1 cellular context compared by ENCODE assay signal in the genomic region with DNA sequence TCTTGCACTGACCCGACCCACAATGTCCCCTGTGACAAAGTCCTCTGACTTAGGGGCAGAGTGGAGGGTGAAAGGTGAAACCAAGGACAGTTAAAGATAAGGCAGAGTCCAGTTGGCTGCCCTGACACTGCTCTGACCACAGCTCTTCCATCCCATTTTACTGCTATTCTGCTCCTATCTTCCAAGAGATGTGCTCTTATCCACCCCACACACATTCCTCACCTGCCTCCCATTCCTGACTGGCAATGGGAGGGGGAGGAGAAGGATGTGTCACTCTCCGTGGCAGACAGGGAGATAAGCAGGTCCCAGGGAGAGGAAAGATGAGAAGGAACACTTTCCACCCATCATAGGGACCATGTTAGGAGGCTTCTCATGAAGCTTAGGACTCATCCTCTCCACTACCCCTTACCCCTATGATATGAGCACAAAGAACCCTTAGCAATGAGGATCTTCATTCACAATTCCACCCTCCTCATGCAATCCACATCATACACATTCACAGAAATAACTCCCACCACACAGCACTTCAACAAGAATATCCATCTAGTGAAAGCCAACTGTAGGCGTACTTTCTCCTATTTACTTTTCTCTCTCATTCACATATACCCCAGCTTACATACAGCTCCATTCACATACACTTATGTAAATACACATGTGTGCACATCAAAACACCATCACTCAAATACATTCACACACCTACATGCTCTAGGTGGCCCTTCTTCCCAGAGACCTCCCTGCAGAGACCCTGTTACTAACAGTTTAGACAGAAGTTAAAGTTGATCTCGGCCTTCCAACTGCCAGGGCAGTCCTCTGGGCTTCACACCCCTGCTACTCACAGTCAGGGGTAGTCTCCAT.
A peak's percentile ranks its signal among the peaks of the same experiment; 100 is the strongest.
TF ChIP-seq lines count a peak whose summit lies in the region.

No MANE protein-coding gene starts in this region.

TF ChIP-seq in K562, 482 proteins besides CTCF, POLR2A, EP300 and RAD21 (continues in another document):
- TF ChIP-seq, protein P1, sequence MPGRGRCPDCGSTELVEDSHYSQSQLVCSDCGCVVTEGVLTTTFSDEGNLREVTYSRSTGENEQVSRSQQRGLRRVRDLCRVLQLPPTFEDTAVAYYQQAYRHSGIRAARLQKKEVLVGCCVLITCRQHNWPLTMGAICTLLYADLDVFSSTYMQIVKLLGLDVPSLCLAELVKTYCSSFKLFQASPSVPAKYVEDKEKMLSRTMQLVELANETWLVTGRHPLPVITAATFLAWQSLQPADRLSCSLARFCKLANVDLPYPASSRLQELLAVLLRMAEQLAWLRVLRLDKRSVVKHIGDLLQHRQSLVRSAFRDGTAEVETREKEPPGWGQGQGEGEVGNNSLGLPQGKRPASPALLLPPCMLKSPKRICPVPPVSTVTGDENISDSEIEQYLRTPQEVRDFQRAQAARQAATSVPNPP (IDR thresholded peaks at IDR 0.05; ENCODE audit: borderline replicate concordance, insufficient read depth, insufficient read length), result no peak
- no peak for TF ChIP-seq CBX8 (IDR thresholded peaks at IDR 0.05; ENCODE audit: borderline replicate concordance, extremely low read depth, low read depth, low read length, poor library complexity, severe bottlenecking)
- no peak for TF ChIP-seq HMBOX1 (IDR thresholded peaks at IDR 0.05)
- no peak for TF ChIP-seq GTF2F1 (IDR thresholded peaks at IDR 0.05; ENCODE audit: low read depth, low read length)
- TF ChIP-seq RHOXF2B (CRISPR knock-in tag; conservative IDR thresholded peaks at IDR 0.05), result no peak
- no peak for TF ChIP-seq ELF2 (CRISPR knock-in tag; IDR thresholded peaks at IDR 0.05)
- TF ChIP-seq EHMT2 (IDR thresholded peaks at IDR 0.05), result peak; percentile 55; the same call in 1 of the 2 replicates
- no peak for TF ChIP-seq RAD51 (IDR thresholded peaks at IDR 0.05; ENCODE audit: borderline replicate concordance, low read depth)
- TF ChIP-seq NR2C1 (IDR thresholded peaks at IDR 0.05), result peak; percentile 79
- TF ChIP-seq NR2C1 (tag; IDR thresholded peaks at IDR 0.05), result peak; percentile 92
- TF ChIP-seq TARDBP (IDR thresholded peaks at IDR 0.05), result peak; percentile 25; the same call in 1 of the 2 replicates
- 0 out of 2 replicates have a peak, but pooled peaks have one; percentile 38 for TF ChIP-seq NR1H2 (CRISPR knock-in tag; IDR thresholded peaks at IDR 0.05)
- TF ChIP-seq RBM15 (IDR thresholded peaks at IDR 0.05; ENCODE audit: insufficient read depth, low read length), result no peak
- TF ChIP-seq, protein P2, sequence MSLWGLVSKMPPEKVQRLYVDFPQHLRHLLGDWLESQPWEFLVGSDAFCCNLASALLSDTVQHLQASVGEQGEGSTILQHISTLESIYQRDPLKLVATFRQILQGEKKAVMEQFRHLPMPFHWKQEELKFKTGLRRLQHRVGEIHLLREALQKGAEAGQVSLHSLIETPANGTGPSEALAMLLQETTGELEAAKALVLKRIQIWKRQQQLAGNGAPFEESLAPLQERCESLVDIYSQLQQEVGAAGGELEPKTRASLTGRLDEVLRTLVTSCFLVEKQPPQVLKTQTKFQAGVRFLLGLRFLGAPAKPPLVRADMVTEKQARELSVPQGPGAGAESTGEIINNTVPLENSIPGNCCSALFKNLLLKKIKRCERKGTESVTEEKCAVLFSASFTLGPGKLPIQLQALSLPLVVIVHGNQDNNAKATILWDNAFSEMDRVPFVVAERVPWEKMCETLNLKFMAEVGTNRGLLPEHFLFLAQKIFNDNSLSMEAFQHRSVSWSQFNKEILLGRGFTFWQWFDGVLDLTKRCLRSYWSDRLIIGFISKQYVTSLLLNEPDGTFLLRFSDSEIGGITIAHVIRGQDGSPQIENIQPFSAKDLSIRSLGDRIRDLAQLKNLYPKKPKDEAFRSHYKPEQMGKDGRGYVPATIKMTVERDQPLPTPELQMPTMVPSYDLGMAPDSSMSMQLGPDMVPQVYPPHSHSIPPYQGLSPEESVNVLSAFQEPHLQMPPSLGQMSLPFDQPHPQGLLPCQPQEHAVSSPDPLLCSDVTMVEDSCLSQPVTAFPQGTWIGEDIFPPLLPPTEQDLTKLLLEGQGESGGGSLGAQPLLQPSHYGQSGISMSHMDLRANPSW (CRISPR knock-in tag; IDR thresholded peaks at IDR 0.05), result no peak
- TF ChIP-seq LCOR (CRISPR knock-in tag; IDR thresholded peaks at IDR 0.05), result peak; percentile 90; the same call in 1 of the 2 replicates
- TF ChIP-seq ZNF583 (CRISPR knock-in tag; IDR thresholded peaks at IDR 0.05), result peak; percentile 62; the same call in 1 of the 2 replicates
- no peak for TF ChIP-seq CHD1 (IDR thresholded peaks at IDR 0.05; ENCODE audit: low read length)
- no peak for TF ChIP-seq CSDE1 (IDR thresholded peaks at IDR 0.05)
- TF ChIP-seq, protein P3, sequence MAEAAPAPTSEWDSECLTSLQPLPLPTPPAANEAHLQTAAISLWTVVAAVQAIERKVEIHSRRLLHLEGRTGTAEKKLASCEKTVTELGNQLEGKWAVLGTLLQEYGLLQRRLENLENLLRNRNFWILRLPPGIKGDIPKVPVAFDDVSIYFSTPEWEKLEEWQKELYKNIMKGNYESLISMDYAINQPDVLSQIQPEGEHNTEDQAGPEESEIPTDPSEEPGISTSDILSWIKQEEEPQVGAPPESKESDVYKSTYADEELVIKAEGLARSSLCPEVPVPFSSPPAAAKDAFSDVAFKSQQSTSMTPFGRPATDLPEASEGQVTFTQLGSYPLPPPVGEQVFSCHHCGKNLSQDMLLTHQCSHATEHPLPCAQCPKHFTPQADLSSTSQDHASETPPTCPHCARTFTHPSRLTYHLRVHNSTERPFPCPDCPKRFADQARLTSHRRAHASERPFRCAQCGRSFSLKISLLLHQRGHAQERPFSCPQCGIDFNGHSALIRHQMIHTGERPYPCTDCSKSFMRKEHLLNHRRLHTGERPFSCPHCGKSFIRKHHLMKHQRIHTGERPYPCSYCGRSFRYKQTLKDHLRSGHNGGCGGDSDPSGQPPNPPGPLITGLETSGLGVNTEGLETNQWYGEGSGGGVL (CRISPR knock-in tag; IDR thresholded peaks at IDR 0.05), result no peak
- no peak for TF ChIP-seq IRF9 (tag; IDR thresholded peaks at IDR 0.05)
- TF ChIP-seq, protein P4, sequence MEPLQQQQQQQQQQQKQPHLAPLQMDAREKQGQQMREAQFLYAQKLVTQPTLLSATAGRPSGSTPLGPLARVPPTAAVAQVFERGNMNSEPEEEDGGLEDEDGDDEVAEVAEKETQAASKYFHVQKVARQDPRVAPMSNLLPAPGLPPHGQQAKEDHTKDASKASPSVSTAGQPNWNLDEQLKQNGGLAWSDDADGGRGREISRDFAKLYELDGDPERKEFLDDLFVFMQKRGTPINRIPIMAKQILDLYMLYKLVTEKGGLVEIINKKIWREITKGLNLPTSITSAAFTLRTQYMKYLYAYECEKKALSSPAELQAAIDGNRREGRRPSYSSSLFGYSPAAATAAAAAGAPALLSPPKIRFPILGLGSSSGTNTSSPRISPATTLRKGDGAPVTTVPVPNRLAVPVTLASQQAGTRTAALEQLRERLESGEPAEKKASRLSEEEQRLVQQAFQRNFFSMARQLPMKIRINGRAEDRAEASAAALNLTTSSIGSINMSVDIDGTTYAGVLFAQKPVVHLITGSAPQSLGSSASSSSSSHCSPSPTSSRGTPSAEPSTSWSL (CRISPR knock-in tag; IDR thresholded peaks at IDR 0.05; ENCODE audit: borderline replicate concordance), result no peak
- TF ChIP-seq POLR2G (IDR thresholded peaks at IDR 0.05; ENCODE audit: low read depth, low read length), result no peak
- TF ChIP-seq MEIS2 (IDR thresholded peaks at IDR 0.05; ENCODE audit: partially characterized antibody), result peak; percentile 82
- TF ChIP-seq ZNF217 (CRISPR knock-in tag; IDR thresholded peaks at IDR 0.05), result no peak
- no peak for TF ChIP-seq ETS1 (conservative IDR thresholded peaks at IDR 0.05; ENCODE audit: control insufficient read depth, low read depth, low read length)
- TF ChIP-seq HMG20B (CRISPR knock-in tag; IDR thresholded peaks at IDR 0.05), result no peak
- peak; percentile 21 for TF ChIP-seq HMGN3 (IDR thresholded peaks at IDR 0.05; ENCODE audit: borderline replicate concordance, extremely low read depth, insufficient read length, low read depth, low read length)
- peak; percentile 88 for TF ChIP-seq TEAD4 (IDR thresholded peaks at IDR 0.05; ENCODE audit: low read length)
- no peak for TF ChIP-seq TEAD4 (CRISPR knock-in tag; IDR thresholded peaks at IDR 0.05; ENCODE audit: borderline replicate concordance)
- TF ChIP-seq FOXA3 (CRISPR knock-in tag; conservative IDR thresholded peaks at IDR 0.05 in 1 of 2, IDR thresholded peaks at IDR 0.05 in 1 of 2), result peak in 1 of 2 experiments; percentile 39; a peak in 1 of 4 replicates
- peak; percentile 76; the same call in 1 of the 2 replicates for TF ChIP-seq MTA3 (IDR thresholded peaks at IDR 0.05; ENCODE audit: borderline replicate concordance)
- peak; percentile 8; the same call in 1 of the 2 replicates for TF ChIP-seq PHB2 (IDR thresholded peaks at IDR 0.05; ENCODE audit: low read depth)
- TF ChIP-seq TBL1XR1 (IDR thresholded peaks at IDR 0.05; ENCODE audit: low read length in 2 of 2), result no peak
- TF ChIP-seq SOX6 (IDR thresholded peaks at IDR 0.05), result peak; percentile 90
- peak in 1 of 2 experiments; percentile 65; a peak in 1 of 4 replicates for TF ChIP-seq SRF (CRISPR knock-in tag; IDR thresholded peaks at IDR 0.05)
- TF ChIP-seq CXXC5 (CRISPR knock-in tag; IDR thresholded peaks at IDR 0.05), result peak; percentile 62
- TF ChIP-seq SIN3B (IDR thresholded peaks at IDR 0.05; ENCODE audit: low read depth), result no peak
- no peak for TF ChIP-seq YBX1 (IDR thresholded peaks at IDR 0.05)
- TF ChIP-seq ARID1B (IDR thresholded peaks at IDR 0.05), result peak; percentile 96
- TF ChIP-seq MTA1 (IDR thresholded peaks at IDR 0.05; ENCODE audit: borderline replicate concordance), result peak; percentile 91
- TF ChIP-seq SMARCA4 (IDR thresholded peaks at IDR 0.05), result peak; percentile 94
- peak; percentile 95 for TF ChIP-seq SMARCE1 (IDR thresholded peaks at IDR 0.05)
- TF ChIP-seq NCOR1 (IDR thresholded peaks at IDR 0.05), result peak; percentile 93
- TF ChIP-seq, protein P5, sequence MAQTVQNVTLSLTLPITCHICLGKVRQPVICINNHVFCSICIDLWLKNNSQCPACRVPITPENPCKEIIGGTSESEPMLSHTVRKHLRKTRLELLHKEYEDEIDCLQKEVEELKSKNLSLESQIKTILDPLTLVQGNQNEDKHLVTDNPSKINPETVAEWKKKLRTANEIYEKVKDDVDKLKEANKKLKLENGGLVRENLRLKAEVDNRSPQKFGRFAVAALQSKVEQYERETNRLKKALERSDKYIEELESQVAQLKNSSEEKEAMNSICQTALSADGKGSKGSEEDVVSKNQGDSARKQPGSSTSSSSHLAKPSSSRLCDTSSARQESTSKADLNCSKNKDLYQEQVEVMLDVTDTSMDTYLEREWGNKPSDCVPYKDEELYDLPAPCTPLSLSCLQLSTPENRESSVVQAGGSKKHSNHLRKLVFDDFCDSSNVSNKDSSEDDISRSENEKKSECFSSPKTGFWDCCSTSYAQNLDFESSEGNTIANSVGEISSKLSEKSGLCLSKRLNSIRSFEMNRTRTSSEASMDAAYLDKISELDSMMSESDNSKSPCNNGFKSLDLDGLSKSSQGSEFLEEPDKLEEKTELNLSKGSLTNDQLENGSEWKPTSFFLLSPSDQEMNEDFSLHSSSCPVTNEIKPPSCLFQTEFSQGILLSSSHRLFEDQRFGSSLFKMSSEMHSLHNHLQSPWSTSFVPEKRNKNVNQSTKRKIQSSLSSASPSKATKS (CRISPR knock-in tag; IDR thresholded peaks at IDR 0.05), result no peak
- TF ChIP-seq CBX1 (IDR thresholded peaks at IDR 0.05; ENCODE audit: low read depth), result no peak
- peak; percentile 80; the same call in 1 of the 2 replicates for TF ChIP-seq BHLHE40 (IDR thresholded peaks at IDR 0.05; ENCODE audit: low read length)
- TF ChIP-seq HEY1 (CRISPR knock-in tag; IDR thresholded peaks at IDR 0.05; ENCODE audit: borderline replicate concordance), result peak; percentile 80; the same call in 1 of the 2 replicates
- TF ChIP-seq YY1 (IDR thresholded peaks at IDR 0.05; ENCODE audit: borderline replicate concordance in 1 of 3, control insufficient read depth in 1 of 3, extremely low read depth in 1 of 3, insufficient read depth in 3 of 3, insufficient read length in 1 of 3, insufficient replicate concordance in 2 of 3, low read depth in 1 of 3, low read length in 2 of 3), result no peak
- no peak for TF ChIP-seq E2F3 (CRISPR knock-in tag; IDR thresholded peaks at IDR 0.05)
- no peak for TF ChIP-seq MTF1 (CRISPR knock-in tag; IDR thresholded peaks at IDR 0.05; ENCODE audit: borderline replicate concordance)
- peak; percentile 77 for TF ChIP-seq NFIC (IDR thresholded peaks at IDR 0.05)
- TF ChIP-seq XRCC5 (IDR thresholded peaks at IDR 0.05; ENCODE audit: low read depth, low read length), result no peak
- peak; percentile 97 for TF ChIP-seq FOSL1 (tag; conservative IDR thresholded peaks at IDR 0.05)
- peak; percentile 99 for TF ChIP-seq ESRRA (IDR thresholded peaks at IDR 0.05; ENCODE audit: borderline replicate concordance, low read depth)
- no peak for TF ChIP-seq KLF13 (tag; IDR thresholded peaks at IDR 0.05; ENCODE audit: borderline replicate concordance, low read depth)
- no peak for TF ChIP-seq ZNF75A (CRISPR knock-in tag; IDR thresholded peaks at IDR 0.05)
- no peak for TF ChIP-seq BCOR (IDR thresholded peaks at IDR 0.05)
